1 cellular context compared by ENCODE assay signal in the genomic region with DNA sequence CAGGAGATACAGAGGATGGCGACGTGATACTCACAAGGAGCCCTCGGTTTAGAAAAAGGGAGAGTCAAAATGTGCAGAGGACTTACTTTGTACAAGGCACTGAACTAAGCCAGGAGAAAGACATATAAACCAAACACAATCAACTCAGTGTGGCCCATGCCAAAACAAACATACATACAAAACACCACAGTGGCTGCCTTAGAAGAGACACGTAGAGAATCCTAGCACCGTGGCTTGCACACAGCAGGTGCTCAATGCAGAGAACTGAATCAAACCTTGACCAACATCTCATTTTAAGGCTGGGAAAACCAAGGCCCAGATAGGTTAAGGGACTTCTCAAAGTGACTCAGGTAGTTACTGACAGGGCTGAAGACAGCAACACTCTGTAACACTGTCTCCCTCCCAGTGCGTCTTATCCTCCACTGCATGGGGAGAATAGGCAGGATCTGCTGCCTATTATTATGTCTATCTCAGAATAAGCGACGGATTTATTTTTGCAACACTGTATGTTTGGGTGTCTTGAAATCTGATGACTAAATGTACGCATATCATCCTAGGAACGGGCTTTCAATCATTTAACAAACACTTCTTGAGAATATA.
TF ChIP-seq lines count a peak whose summit lies in the region.

No MANE protein-coding gene starts in this region.

TF ChIP-seq in WTC11, 78 proteins besides CTCF, POLR2A, EP300 and RAD21 (continued from another document):
- TF ChIP-seq, protein P1, sequence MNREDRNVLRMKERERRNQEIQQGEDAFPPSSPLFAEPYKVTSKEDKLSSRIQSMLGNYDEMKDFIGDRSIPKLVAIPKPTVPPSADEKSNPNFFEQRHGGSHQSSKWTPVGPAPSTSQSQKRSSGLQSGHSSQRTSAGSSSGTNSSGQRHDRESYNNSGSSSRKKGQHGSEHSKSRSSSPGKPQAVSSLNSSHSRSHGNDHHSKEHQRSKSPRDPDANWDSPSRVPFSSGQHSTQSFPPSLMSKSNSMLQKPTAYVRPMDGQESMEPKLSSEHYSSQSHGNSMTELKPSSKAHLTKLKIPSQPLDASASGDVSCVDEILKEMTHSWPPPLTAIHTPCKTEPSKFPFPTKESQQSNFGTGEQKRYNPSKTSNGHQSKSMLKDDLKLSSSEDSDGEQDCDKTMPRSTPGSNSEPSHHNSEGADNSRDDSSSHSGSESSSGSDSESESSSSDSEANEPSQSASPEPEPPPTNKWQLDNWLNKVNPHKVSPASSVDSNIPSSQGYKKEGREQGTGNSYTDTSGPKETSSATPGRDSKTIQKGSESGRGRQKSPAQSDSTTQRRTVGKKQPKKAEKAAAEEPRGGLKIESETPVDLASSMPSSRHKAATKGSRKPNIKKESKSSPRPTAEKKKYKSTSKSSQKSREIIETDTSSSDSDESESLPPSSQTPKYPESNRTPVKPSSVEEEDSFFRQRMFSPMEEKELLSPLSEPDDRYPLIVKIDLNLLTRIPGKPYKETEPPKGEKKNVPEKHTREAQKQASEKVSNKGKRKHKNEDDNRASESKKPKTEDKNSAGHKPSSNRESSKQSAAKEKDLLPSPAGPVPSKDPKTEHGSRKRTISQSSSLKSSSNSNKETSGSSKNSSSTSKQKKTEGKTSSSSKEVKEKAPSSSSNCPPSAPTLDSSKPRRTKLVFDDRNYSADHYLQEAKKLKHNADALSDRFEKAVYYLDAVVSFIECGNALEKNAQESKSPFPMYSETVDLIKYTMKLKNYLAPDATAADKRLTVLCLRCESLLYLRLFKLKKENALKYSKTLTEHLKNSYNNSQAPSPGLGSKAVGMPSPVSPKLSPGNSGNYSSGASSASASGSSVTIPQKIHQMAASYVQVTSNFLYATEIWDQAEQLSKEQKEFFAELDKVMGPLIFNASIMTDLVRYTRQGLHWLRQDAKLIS (CRISPR knock-in tag; IDR thresholded peaks at IDR 0.05; ENCODE audit: borderline replicate concordance): no peak
- TF ChIP-seq SMAD4 (CRISPR knock-in tag; IDR thresholded peaks at IDR 0.05) (no peak), ZNF121 (CRISPR knock-in tag; IDR thresholded peaks at IDR 0.05) (no peak), ZNF232 (CRISPR knock-in tag; IDR thresholded peaks at IDR 0.05) (no peak), NR3C1 (CRISPR knock-in tag; conservative IDR thresholded peaks at IDR 0.05; ENCODE audit: low read depth) (no peak), CREM (CRISPR knock-in tag; IDR thresholded peaks at IDR 0.05) (no peak), JUN (CRISPR knock-in tag; IDR thresholded peaks at IDR 0.05) (no peak)
- TF ChIP-seq, protein P2, sequence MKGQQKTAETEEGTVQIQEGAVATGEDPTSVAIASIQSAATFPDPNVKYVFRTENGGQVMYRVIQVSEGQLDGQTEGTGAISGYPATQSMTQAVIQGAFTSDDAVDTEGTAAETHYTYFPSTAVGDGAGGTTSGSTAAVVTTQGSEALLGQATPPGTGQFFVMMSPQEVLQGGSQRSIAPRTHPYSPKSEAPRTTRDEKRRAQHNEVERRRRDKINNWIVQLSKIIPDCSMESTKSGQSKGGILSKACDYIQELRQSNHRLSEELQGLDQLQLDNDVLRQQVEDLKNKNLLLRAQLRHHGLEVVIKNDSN (CRISPR knock-in tag; IDR thresholded peaks at IDR 0.05): no peak
- TF ChIP-seq, protein P3, sequence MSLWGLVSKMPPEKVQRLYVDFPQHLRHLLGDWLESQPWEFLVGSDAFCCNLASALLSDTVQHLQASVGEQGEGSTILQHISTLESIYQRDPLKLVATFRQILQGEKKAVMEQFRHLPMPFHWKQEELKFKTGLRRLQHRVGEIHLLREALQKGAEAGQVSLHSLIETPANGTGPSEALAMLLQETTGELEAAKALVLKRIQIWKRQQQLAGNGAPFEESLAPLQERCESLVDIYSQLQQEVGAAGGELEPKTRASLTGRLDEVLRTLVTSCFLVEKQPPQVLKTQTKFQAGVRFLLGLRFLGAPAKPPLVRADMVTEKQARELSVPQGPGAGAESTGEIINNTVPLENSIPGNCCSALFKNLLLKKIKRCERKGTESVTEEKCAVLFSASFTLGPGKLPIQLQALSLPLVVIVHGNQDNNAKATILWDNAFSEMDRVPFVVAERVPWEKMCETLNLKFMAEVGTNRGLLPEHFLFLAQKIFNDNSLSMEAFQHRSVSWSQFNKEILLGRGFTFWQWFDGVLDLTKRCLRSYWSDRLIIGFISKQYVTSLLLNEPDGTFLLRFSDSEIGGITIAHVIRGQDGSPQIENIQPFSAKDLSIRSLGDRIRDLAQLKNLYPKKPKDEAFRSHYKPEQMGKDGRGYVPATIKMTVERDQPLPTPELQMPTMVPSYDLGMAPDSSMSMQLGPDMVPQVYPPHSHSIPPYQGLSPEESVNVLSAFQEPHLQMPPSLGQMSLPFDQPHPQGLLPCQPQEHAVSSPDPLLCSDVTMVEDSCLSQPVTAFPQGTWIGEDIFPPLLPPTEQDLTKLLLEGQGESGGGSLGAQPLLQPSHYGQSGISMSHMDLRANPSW (CRISPR knock-in tag; conservative IDR thresholded peaks at IDR 0.05; ENCODE audit: low read depth): no peak
- TF ChIP-seq, protein P4, sequence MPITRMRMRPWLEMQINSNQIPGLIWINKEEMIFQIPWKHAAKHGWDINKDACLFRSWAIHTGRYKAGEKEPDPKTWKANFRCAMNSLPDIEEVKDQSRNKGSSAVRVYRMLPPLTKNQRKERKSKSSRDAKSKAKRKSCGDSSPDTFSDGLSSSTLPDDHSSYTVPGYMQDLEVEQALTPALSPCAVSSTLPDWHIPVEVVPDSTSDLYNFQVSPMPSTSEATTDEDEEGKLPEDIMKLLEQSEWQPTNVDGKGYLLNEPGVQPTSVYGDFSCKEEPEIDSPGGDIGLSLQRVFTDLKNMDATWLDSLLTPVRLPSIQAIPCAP (CRISPR knock-in tag; IDR thresholded peaks at IDR 0.05): no peak
- TF ChIP-seq, protein P5, sequence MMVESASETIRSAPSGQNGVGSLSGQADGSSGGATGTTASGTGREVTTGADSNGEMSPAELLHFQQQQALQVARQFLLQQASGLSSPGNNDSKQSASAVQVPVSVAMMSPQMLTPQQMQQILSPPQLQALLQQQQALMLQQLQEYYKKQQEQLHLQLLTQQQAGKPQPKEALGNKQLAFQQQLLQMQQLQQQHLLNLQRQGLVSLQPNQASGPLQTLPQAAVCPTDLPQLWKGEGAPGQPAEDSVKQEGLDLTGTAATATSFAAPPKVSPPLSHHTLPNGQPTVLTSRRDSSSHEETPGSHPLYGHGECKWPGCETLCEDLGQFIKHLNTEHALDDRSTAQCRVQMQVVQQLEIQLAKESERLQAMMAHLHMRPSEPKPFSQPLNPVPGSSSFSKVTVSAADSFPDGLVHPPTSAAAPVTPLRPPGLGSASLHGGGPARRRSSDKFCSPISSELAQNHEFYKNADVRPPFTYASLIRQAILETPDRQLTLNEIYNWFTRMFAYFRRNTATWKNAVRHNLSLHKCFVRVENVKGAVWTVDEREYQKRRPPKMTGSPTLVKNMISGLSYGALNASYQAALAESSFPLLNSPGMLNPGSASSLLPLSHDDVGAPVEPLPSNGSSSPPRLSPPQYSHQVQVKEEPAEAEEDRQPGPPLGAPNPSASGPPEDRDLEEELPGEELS (CRISPR knock-in tag; IDR thresholded peaks at IDR 0.05): no peak
- TF ChIP-seq, protein P6, sequence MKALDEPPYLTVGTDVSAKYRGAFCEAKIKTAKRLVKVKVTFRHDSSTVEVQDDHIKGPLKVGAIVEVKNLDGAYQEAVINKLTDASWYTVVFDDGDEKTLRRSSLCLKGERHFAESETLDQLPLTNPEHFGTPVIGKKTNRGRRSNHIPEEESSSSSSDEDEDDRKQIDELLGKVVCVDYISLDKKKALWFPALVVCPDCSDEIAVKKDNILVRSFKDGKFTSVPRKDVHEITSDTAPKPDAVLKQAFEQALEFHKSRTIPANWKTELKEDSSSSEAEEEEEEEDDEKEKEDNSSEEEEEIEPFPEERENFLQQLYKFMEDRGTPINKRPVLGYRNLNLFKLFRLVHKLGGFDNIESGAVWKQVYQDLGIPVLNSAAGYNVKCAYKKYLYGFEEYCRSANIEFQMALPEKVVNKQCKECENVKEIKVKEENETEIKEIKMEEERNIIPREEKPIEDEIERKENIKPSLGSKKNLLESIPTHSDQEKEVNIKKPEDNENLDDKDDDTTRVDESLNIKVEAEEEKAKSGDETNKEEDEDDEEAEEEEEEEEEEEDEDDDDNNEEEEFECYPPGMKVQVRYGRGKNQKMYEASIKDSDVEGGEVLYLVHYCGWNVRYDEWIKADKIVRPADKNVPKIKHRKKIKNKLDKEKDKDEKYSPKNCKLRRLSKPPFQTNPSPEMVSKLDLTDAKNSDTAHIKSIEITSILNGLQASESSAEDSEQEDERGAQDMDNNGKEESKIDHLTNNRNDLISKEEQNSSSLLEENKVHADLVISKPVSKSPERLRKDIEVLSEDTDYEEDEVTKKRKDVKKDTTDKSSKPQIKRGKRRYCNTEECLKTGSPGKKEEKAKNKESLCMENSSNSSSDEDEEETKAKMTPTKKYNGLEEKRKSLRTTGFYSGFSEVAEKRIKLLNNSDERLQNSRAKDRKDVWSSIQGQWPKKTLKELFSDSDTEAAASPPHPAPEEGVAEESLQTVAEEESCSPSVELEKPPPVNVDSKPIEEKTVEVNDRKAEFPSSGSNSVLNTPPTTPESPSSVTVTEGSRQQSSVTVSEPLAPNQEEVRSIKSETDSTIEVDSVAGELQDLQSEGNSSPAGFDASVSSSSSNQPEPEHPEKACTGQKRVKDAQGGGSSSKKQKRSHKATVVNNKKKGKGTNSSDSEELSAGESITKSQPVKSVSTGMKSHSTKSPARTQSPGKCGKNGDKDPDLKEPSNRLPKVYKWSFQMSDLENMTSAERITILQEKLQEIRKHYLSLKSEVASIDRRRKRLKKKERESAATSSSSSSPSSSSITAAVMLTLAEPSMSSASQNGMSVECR (CRISPR knock-in tag; IDR thresholded peaks at IDR 0.05; ENCODE audit: borderline replicate concordance): no peak
TF ChIP-seq in WTC11: peak in this region for 0.
